In genomic region chr2:195319112-195319460, GRCh38 we compare ENCODE assay signal across 9 cellular contexts.
DNase-seq lines count a peak whose midpoint lies in the region; ATAC-seq, FAIRE-seq and TF ChIP-seq lines count a peak whose summit lies in the region.
"Had no signal": no experiment of that assay in that cellular context is flagged by ENCODE, and none has a peak within 500 bp of the region (broad histone marks: within the 10 kb centered on the region; RNA-seq: fewer than 3 reads in every experiment).

No MANE protein-coding gene starts in this region.

- TF ChIP-seq CTCF in HepG2 (CRISPR knock-in tag; IDR thresholded peaks at IDR 0.05) (no peak), right lobe of liver (IDR thresholded peaks at IDR 0.05) (no peak)

- TF ChIP-seq EP300 in HepG2 (IDR thresholded peaks at IDR 0.05; ENCODE audit: low read depth in 2 of 2, low read length in 2 of 2) = no peak
- TF ChIP-seq EP300 in HepG2 (CRISPR knock-in tag; IDR thresholded peaks at IDR 0.05; ENCODE audit: borderline replicate concordance) = no peak

- H3K9me3 ChIP-seq in HepG2 (ENCODE audit: low read length) = no peaks in the 10 kb centered on the region
- no peaks in the 10 kb centered on the region for H3K9me3 ChIP-seq in right lobe of liver
- H3K9me3 ChIP-seq in adipocyte (ENCODE audit: control insufficient read depth, low read length) = no peaks in the 10 kb centered on the region

- H3K36me3 ChIP-seq in HepG2 (replicated peaks in 1 of 2; ENCODE audit: control insufficient read depth in 1 of 2, insufficient read depth in 2 of 2, low read length in 2 of 2) (no peaks in the 10 kb centered on the region), right lobe of liver (no peaks in the 10 kb centered on the region), adipocyte (ENCODE audit: control insufficient read depth, insufficient read depth, low read length, severe bottlenecking) (no peaks in the 10 kb centered on the region)

- POLR2A ChIA-PET in HepG2 (lab: Yijun Ruan, JAX) = no interaction called here

- H3K4me1 ChIP-seq in HepG2 (ENCODE audit: insufficient read depth, low read length) (no peaks in the 10 kb centered on the region), right lobe of liver (no peaks in the 10 kb centered on the region), adipocyte (ENCODE audit: control insufficient read depth, insufficient read depth, low read length) (peaks cover 14% of the 10 kb centered on the region)

- H3K79me2 ChIP-seq in HepG2 (ENCODE audit: insufficient read depth, low read length) = no peaks in the 10 kb centered on the region

- BruUV-seq in HepG2 (replicated peaks; lab: Mats Ljungman, UMichigan) = no TSS peak

- H3K9ac ChIP-seq in HepG2 (ENCODE audit: insufficient read depth, low read depth, low read length) = no peak overlapping the region
- peak overlapping the region; percentile 1 for H3K9ac ChIP-seq in adipocyte (ENCODE audit: low read length)

- no peaks in the 10 kb centered on the region for H4K20me1 ChIP-seq in HepG2 (ENCODE audit: insufficient read depth, low read length)

- 9% methylated on average over 3 of the region's 3 CpGs for WGBS in HepG2 (ENCODE audit: low lambda C conversion rate)
- 50% methylated on average over 3 of the region's 3 CpGs for WGBS in right lobe of liver (ENCODE audit: insufficient coverage, low coverage, low lambda C conversion rate, missing lambda C conversion rate)

- intact Hi-C loops in HepG2 (cut with micrococcal nuclease; ENCODE audit: unreplicated experiment) (loop anchor here (5.0 kb wide), 2 partner anchors 447 to 757 kb away; no protein-coding TSS in a partner anchor), right lobe of liver (cut with DNase I) (no loop called here)

- no peak for TF ChIP-seq RAD21 in HepG2 (CRISPR knock-in tag; IDR thresholded peaks at IDR 0.05)

- no peak for FAIRE-seq in HepG2 (lab: Jason Lieb, UNC)

- in situ Hi-C loops in HepG2 (cut with HindIII; ENCODE audit: extremely low pct_ligation_motif_present, low pct_unique_long_range_greater_than_20kb) = loop anchor here (5.0 to 10.0 kb wide), 3 partner anchors 764 to 1624 kb away; no protein-coding TSS in a partner anchor

- H3K27me3 ChIP-seq in HepG2 (ENCODE audit: control insufficient read depth in 1 of 2, insufficient read depth in 2 of 2, low read length in 2 of 2) = no peaks in the 10 kb centered on the region; a peak in 1 of 5 replicates
- H3K27me3 ChIP-seq in right lobe of liver = no peaks in the 10 kb centered on the region
- H3K27me3 ChIP-seq in adipocyte (replicated peaks; ENCODE audit: control insufficient read depth, insufficient read depth, low read length) = no peaks in the 10 kb centered on the region

- no peak for DNase-seq in HepG2 (ENCODE audit: low spot score)
- no peak for DNase-seq in right lobe of liver
- peak; percentile 75 for DNase-seq in adipocyte (ENCODE audit: low read depth)
- DNase-seq in glomerular visceral epithelial cell (ENCODE audit: extremely low spot score) = peak; percentile 69
- DNase-seq in GM19240 (ENCODE audit: insufficient read length, low spot score) = no peak
- no peak for DNase-seq in COLO668 (lab: John Stamatoyannopoulos, UW; ENCODE audit: unreplicated experiment)
- no peak for DNase-seq in DMS 273 treated with DMSO at 0.1 percent for 48 hours (lab: John Stamatoyannopoulos, UW)
- DNase-seq: activated naive CD8-positive, alpha-beta T cell treated with anti-CD3 and anti-CD28 coated beads, Interleukin-2, amount 10 ng/mL, durations not matched to agents 7 days and 5 days had no signal

- H3K4me2 ChIP-seq in HepG2 (ENCODE audit: low read depth, low read length) = no peak overlapping the region

- no peak overlapping the region for H3K27ac ChIP-seq in HepG2 (ENCODE audit: extremely low read length, insufficient read depth, low read length)
- no peak overlapping the region for H3K27ac ChIP-seq in right lobe of liver

- no peak overlapping the region for H3K4me3 ChIP-seq in HepG2 (replicated peaks in 1 of 3; ENCODE audit: insufficient read depth in 1 of 3, low read depth in 2 of 3, low read length in 3 of 3)
- H3K4me3 ChIP-seq in right lobe of liver = no peak overlapping the region
- no peak overlapping the region for H3K4me3 ChIP-seq in adipocyte (ENCODE audit: low read length)

- CTCF ChIA-PET in HepG2 (lab: Yijun Ruan, JAX; ENCODE audit: low intra/inter-chr PET ratio, low total read pairs) = interaction anchor here (0.9 to 1.5 kb wide), 5 partner anchors 759 to 1624 kb away, joined by 3 to 6 read pairs (median 5); no protein-coding TSS in a partner anchor

- TF ChIP-seq POLR2A in HepG2 (IDR thresholded peaks at IDR 0.05; ENCODE audit: insufficient read depth in 1 of 2, low read depth in 2 of 2, low read length in 2 of 2) (no peak), right lobe of liver (IDR thresholded peaks at IDR 0.05) (no peak)

- no peak overlapping the region for H2AFZ ChIP-seq in HepG2 (ENCODE audit: low read length)

- ATAC-seq in HepG2 (peak; percentile 43; the same call in 1 of the 3 replicates), right lobe of liver (no peak), GM19455 (IDR thresholded peaks at IDR 0.05; ENCODE audit: unreplicated experiment) (no peak)

TF ChIP-seq in HepG2, 621 proteins besides CTCF, POLR2A, EP300 and RAD21:
- TF ChIP-seq RBM22 (optimal IDR thresholded peaks at IDR 0.05; ENCODE audit: low read length) (no peak), TEAD3 (CRISPR knock-in tag; optimal IDR thresholded peaks at IDR 0.05; ENCODE audit: borderline replicate concordance) (no peak), HNF1B (CRISPR knock-in tag; IDR thresholded peaks at IDR 0.05) (no peak), ZBTB3 (CRISPR knock-in tag; IDR thresholded peaks at IDR 0.05; ENCODE audit: borderline replicate concordance, low read depth) (no peak), ZFP36L2 (CRISPR knock-in tag; IDR thresholded peaks at IDR 0.05) (no peak)

Comparison
In these comparisons a context has a peak if more than half of its experiments do, and no peak if none do; other contexts are left out.
1. DNase-seq: peak in adipocyte (single experiment) and glomerular visceral epithelial cell (single experiment); none in HepG2 (single experiment), right lobe of liver (0 of 3), GM19240 (single experiment), COLO668 (single experiment) and DMS 273 treated with DMSO at 0.1 percent for 48 hours (single experiment).